Comparison of ENCODE assay signal across 34 cellular contexts in the genomic region with DNA sequence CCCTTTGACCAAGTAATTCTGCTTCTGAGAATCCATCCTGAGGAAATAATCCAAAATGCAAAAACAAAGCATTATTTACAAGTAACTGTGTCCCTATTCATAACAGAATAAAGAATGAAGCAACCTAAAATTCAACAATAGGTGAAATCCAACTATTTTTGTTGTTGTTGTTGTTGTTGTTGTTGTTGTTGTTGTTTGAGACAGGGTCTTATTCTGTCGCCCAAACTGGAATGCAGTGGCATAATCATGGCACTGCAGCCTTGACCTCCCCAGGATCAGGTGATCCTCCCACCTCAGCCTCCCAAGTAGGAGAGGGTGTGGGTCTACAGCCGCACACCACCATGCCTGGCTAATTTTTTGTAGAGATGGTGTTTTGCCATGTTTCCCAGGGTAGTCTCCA.
"Had no signal": no experiment of that assay in that cellular context is flagged by ENCODE, and none has a peak within 500 bp of the region (broad histone marks: within the 10 kb centered on the region; RNA-seq: fewer than 3 reads in every experiment).

No MANE protein-coding gene starts in this region.

- DNase-seq: activated effector memory CD4-positive, alpha-beta T cell treated with anti-CD3 and anti-CD28 coated beads, Interleukin-2, amount 50 U/mL, for 16 hours; activated effector memory CD4-positive, alpha-beta T cell treated with Interleukin-2 at 50 U/mL for 16 hours; activated gamma-delta T cell; activated gamma-delta T cell treated with Interleukin-2 at 50 U/mL for 16 hours; activated naive CD4-positive, alpha-beta T cell; activated naive CD4-positive, alpha-beta T cell treated with anti-CD3 and anti-CD28 coated beads for 36 hours; activated naive CD4-positive, alpha-beta T cell treated with anti-CD3 and anti-CD28 coated beads, Interleukin-2, amount 10 ng/mL, durations not matched to agents 7 days and 5 days; activated naive CD4-positive, alpha-beta T cell treated with anti-CD3 and anti-CD28 coated beads, Interleukin-2, amount 50 U/mL, for 16 hours; activated naive CD4-positive, alpha-beta T cell treated with Interleukin-2 at 50 U/mL for 16 hours; activated naive CD8-positive, alpha-beta T cell treated with anti-CD3 and anti-CD28 coated beads for 36 hours; activated naive CD8-positive, alpha-beta T cell treated with anti-CD3 and anti-CD28 coated beads, Interleukin-2, amount 10 ng/mL, durations not matched to agents 7 days and 5 days; activated naive CD8-positive, alpha-beta T cell treated with anti-CD3 and anti-CD28 coated beads, Interleukin-2, amount 50 U/mL, for 24 hours; activated T-cell treated with anti-CD3 and anti-CD28 coated beads, Interleukin-2, amount 50 U/mL, for 1 hour; activated T-cell treated with anti-CD3 and anti-CD28 coated beads, Interleukin-2, amount 50 U/mL, for 24 hours; activated T-cell treated with anti-CD3 and anti-CD28 coated beads, Interleukin-2, amount 50 U/mL, for 4 hours; activated T-cell treated with anti-CD3 and anti-CD28 coated beads, Interleukin-2, amount 50 U/mL, for 48 hours; activated T-cell treated with anti-CD3 and anti-CD28 coated beads, Interleukin-2, amount 50 U/mL, for 72 hours; adrenal gland; amniotic stem cell; amygdala; anterior cingulate cortex; aorta; body of pancreas; brain microvascular endothelial cell; caudate nucleus; central memory CD4-positive, alpha-beta T cell; cerebellar nuclear complex had no signal

- H3K9me3 ChIP-seq: adrenal gland, ascending aorta, body of pancreas, breast epithelium had no signal

- H3K27me3 ChIP-seq: adrenal gland, ascending aorta, body of pancreas, brain microvascular endothelial cell, breast epithelium, cardiac muscle cell had no signal

- FAIRE-seq: astrocyte, bronchial epithelial cell had no signal

- H3K4me1 ChIP-seq: adrenal gland, ascending aorta, body of pancreas, breast epithelium had no signal

- H3K27ac ChIP-seq: adrenal gland, ascending aorta, body of pancreas, brain microvascular endothelial cell, breast epithelium, cardiac muscle cell had no signal

- H3K4me3 ChIP-seq: adrenal gland, ascending aorta, body of pancreas, breast epithelium, cardiac muscle cell had no signal

- ATAC-seq: activated naive CD4-positive, alpha-beta T cell treated with anti-CD3 and anti-CD28 coated beads, Interleukin-2, amount 50 U/mL, for 72 hours; activated naive CD8-positive, alpha-beta T cell treated with anti-CD3 and anti-CD28 coated beads, Interleukin-2, amount 50 U/mL, for 24 hours; activated T-cell treated with anti-CD3 and anti-CD28 coated beads, Interleukin-2, amount 50 U/mL, for 4 hours; activated T-cell treated with anti-CD3 and anti-CD28 coated beads, Interleukin-2, amount 50 U/mL, for 72 hours; activated T-helper 17 cell treated with anti-CD3 and anti-CD28 coated beads, Interleukin-2, amount 50 U/mL, for 72 hours; body of pancreas had no signal

- H3K36me3 ChIP-seq: adrenal gland, ascending aorta, brain microvascular endothelial cell, breast epithelium, cardiac muscle cell had no signal
